In the genomic region with DNA sequence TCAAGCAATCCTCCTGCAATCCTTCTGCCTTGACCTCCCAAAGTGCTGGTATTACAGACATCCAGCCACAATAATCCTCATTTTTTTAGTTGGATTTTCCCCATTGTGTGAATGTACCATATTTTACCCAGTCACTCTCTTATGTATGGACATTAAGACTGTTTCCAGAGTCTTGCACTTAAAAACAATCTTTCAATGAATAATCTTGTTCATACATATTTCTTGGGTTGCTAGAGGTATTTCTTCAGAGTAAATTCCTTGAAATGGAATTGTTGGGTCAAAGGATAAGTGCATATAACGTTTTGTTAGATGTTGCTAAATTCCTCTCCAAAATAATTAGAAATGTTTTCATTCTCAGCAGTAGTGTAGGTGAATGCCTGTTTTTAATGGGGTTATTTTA, we compare ENCODE assay signal across 20 cellular contexts.
"Had no signal": no experiment of that assay in that cellular context is flagged by ENCODE, and none has a peak within 500 bp of the region (broad histone marks: within the 10 kb centered on the region; RNA-seq: fewer than 3 reads in every experiment).

No MANE protein-coding gene starts in this region.

- H3K27me3 Mint-ChIP-seq: activated CD4-positive, alpha-beta memory T cell treated with anti-CD3 and anti-CD28 coated beads for 36 hours; activated naive CD4-positive, alpha-beta T cell treated with anti-CD3 and anti-CD28 coated beads, Interleukin-2, amount 10 ng/mL, durations not matched to agents 7 days and 5 days; brain; naive thymus-derived CD4-positive, alpha-beta T cell; stimulated activated naive B cell treated with anti-CD40 and anti-IgM and Interleukin-4, amounts not matched to agents 10 μg/mL and 1 μg/mL and 100 μg/mL, for 72 hours had no signal

- H3K4me3 ChIP-seq: heart right ventricle, lung, sigmoid colon, vagina had no signal

- H3K36me3 Mint-ChIP-seq: activated naive CD4-positive, alpha-beta T cell treated with anti-CD3 and anti-CD28 coated beads, Interleukin-2, amount 10 ng/mL, durations not matched to agents 7 days and 5 days; brain had no signal

- H3K9me3 Mint-ChIP-seq: activated CD4-positive, alpha-beta memory T cell treated with anti-CD3 and anti-CD28 coated beads for 36 hours; activated naive CD4-positive, alpha-beta T cell treated with anti-CD3 and anti-CD28 coated beads, Interleukin-2, amount 10 ng/mL, durations not matched to agents 7 days and 5 days; brain; neural crest cell; T-helper 1 cell treated with Interleukin-12 subunit alpha and Interleukin-12 subunit beta and Interleukin-4 antibody, amounts not matched to agents 30 μg/mL and 1 μg/mL, for 36 hours had no signal

- H3K4me1 ChIP-seq: sigmoid colon, vagina had no signal

- H3K9me3 ChIP-seq: heart right ventricle, sigmoid colon, vagina had no signal

- DNase-seq: activated CD4-positive, alpha-beta memory T cell treated with anti-CD3 and anti-CD28 coated beads for 36 hours; activated CD4-positive, alpha-beta T cell treated with anti-CD3 and anti-CD28 coated beads for 48 hours; activated CD4-positive, CD25-positive, alpha-beta regulatory T cell; activated effector memory CD4-positive, alpha-beta T cell treated with anti-CD3 and anti-CD28 coated beads, Interleukin-2, amount 50 U/mL, for 16 hours; activated naive CD4-positive, alpha-beta T cell treated with anti-CD3 and anti-CD28 coated beads, Interleukin-2, amount 10 ng/mL, durations not matched to agents 7 days and 5 days; aorta; caudate nucleus; effector memory CD4-positive, alpha-beta T cell; foreskin fibroblast; heart right ventricle; naive thymus-derived CD4-positive, alpha-beta T cell; sigmoid colon; stimulated activated CD4-positive, alpha-beta T cell treated with anti-CD3 and anti-CD28 coated beads, Interleukin-2, amount 100 ng/mL, for 48 hours; stimulated activated CD8-positive, alpha-beta memory T cell treated with anti-CD3 and anti-CD28 coated beads, Interleukin-4, amount 100 ng/mL, for 48 hours; stimulated activated naive B cell treated with anti-CD40 and anti-IgM and Interleukin-4, amounts not matched to agents 10 μg/mL and 1 μg/mL and 100 μg/mL, for 72 hours had no signal

- H3K27me3 ChIP-seq: heart right ventricle, sigmoid colon, vagina had no signal

- H3K36me3 ChIP-seq: heart right ventricle, sigmoid colon, vagina had no signal

- H3K27ac ChIP-seq: heart right ventricle, sigmoid colon, vagina had no signal

- H3K4me3 Mint-ChIP-seq: activated CD4-positive, alpha-beta memory T cell treated with anti-CD3 and anti-CD28 coated beads for 36 hours; activated naive CD4-positive, alpha-beta T cell treated with anti-CD3 and anti-CD28 coated beads, Interleukin-2, amount 10 ng/mL, durations not matched to agents 7 days and 5 days; brain; naive thymus-derived CD4-positive, alpha-beta T cell; neural crest cell; stimulated activated naive B cell treated with anti-CD40 and anti-IgM and Interleukin-4, amounts not matched to agents 10 μg/mL and 1 μg/mL and 100 μg/mL, for 72 hours; T-helper 1 cell treated with Interleukin-12 subunit alpha and Interleukin-12 subunit beta and Interleukin-4 antibody, amounts not matched to agents 30 μg/mL and 1 μg/mL, for 36 hours had no signal

- H3K27ac Mint-ChIP-seq: activated CD4-positive, alpha-beta memory T cell treated with anti-CD3 and anti-CD28 coated beads for 36 hours; activated naive CD4-positive, alpha-beta T cell treated with anti-CD3 and anti-CD28 coated beads, Interleukin-2, amount 10 ng/mL, durations not matched to agents 7 days and 5 days; stimulated activated naive B cell treated with anti-CD40 and anti-IgM and Interleukin-4, amounts not matched to agents 10 μg/mL and 1 μg/mL and 100 μg/mL, for 72 hours; T-helper 1 cell treated with Interleukin-12 subunit alpha and Interleukin-12 subunit beta and Interleukin-4 antibody, amounts not matched to agents 30 μg/mL and 1 μg/mL, for 36 hours had no signal
